ENCODE assay signal across 7 cellular contexts in the genomic region with DNA sequence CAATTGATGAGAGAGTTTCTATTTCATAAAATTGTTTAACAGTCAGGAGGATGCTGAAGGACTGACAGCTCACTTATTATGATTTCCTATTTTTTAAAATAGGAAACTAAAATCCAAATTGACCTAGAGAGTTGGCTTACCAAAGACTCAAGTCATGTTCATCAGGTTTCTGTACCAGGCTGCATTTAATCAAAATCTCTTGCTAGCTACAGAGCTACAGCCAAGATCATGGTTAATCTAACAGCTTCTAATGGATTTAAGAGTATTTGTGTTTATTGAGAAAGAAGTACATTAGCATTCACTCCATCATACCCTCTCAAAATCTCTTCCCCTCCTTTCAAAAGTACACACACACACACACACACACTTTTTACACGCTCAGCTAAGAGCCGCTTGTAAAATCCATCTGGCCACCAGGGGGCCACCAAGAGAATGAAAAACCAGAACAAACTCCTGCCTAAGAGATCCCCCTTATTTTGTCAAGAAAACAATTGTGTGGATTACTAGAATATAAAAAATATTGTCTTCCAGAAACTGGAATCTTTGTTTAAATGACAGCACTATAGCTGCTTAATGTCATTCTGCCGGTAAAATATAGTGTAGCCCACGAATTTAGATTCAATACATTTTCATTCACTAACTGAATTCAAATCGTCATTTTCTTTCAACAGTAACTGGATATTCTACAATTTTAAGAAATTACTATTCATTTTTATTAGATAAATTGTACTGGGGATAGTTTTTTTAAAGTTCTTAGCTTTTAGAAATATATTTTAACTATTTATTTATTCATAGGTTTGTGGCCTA.
A peak's percentile ranks its signal among the peaks of the same experiment; 100 is the strongest.
DNase-seq lines count a peak whose midpoint lies in the region; ATAC-seq and TF ChIP-seq lines count a peak whose summit lies in the region.

No MANE protein-coding gene starts in this region.

- no peak overlapping the region for H3K27ac Mint-ChIP-seq in activated CD4-positive, alpha-beta memory T cell treated with anti-CD3 and anti-CD28 coated beads for 36 hours

- TF ChIP-seq CTCF in GM12874 (IDR thresholded peaks at IDR 0.05; ENCODE audit: insufficient read depth, low read depth, low read length) (peak; percentile 73), dorsolateral prefrontal cortex (IDR thresholded peaks at IDR 0.05 in 54 of 56, conservative IDR thresholded peaks at IDR 0.05 in 2 of 56; ENCODE audit: low read depth in 1 of 56, partially characterized antibody in 56 of 56) (peak; percentile 71 to 91 (median 84)), lung (IDR thresholded peaks at IDR 0.05; ENCODE audit: control extremely low read depth, extremely low read depth) (peak; percentile 43)

- peaks cover 20% of the 10 kb centered on the region for H3K4me1 Mint-ChIP-seq in activated CD4-positive, alpha-beta memory T cell treated with anti-CD3 and anti-CD28 coated beads for 36 hours (ENCODE audit: low read depth)

- intact Hi-C loops in activated CD4-positive, alpha-beta memory T cell treated with anti-CD3 and anti-CD28 coated beads for 36 hours (cut with micrococcal nuclease), result loop anchor here (1.0 to 10.0 kb wide), 6 partner anchors 33 to 761 kb away; no protein-coding TSS in a partner anchor
- intact Hi-C loops in dorsolateral prefrontal cortex (cut with DNase I), result loop anchor here (5.0 to 10.0 kb wide), 4 partner anchors 187 to 761 kb away; partner anchors contain the start of gene BTG1 (in 2 of the 2)

- H3K4me3 ChIP-seq in dorsolateral prefrontal cortex (no peak overlapping the region), lung (no peak overlapping the region)

- H3K27me3 ChIP-seq in dorsolateral prefrontal cortex, result no peaks in the 10 kb centered on the region
- H3K27me3 ChIP-seq in lung (ENCODE audit: control insufficient read depth, insufficient read depth), result no peaks in the 10 kb centered on the region

- POLR2A ChIA-PET in activated CD4-positive, alpha-beta memory T cell treated with anti-CD3 and anti-CD28 coated beads for 36 hours (lab: Charles Lee), result interaction anchor here (1.1 to 2.7 kb wide), 2 partner anchors 332 to 334 kb away, joined by 4 to 9 read pairs; partner anchors contain the start of gene BTG1

- H3K4me3 Mint-ChIP-seq in activated CD4-positive, alpha-beta memory T cell treated with anti-CD3 and anti-CD28 coated beads for 36 hours, result no peak overlapping the region

- peaks cover 27% of the 10 kb centered on the region for H3K9me3 Mint-ChIP-seq in activated CD4-positive, alpha-beta memory T cell treated with anti-CD3 and anti-CD28 coated beads for 36 hours

- H3K36me3 Mint-ChIP-seq in activated CD4-positive, alpha-beta memory T cell treated with anti-CD3 and anti-CD28 coated beads for 36 hours, result peaks cover 11% of the 10 kb centered on the region

- H3K36me3 ChIP-seq in lung (ENCODE audit: control insufficient read depth in 2 of 2, insufficient read depth in 2 of 2, low read length in 2 of 2), result no peaks in the 10 kb centered on the region

- H3K27ac ChIP-seq in dorsolateral prefrontal cortex (peak overlapping the region in 1 of 59 donors; percentile 9), lung (ENCODE audit: low read depth in 1 of 2, low read length in 1 of 2) (no peak overlapping the region)

- CTCF ChIA-PET in activated CD4-positive, alpha-beta memory T cell treated with anti-CD3 and anti-CD28 coated beads for 36 hours (lab: Charles Lee), result interaction anchor here (0.5 to 4.1 kb wide), 77 partner anchors 9 to 759 kb away, joined by 3 to 31 read pairs (median 4); partner anchors contain the start of gene BTG1

- 46 to 53% methylated on average over 5 of the region's 5 CpGs for WGBS in lung, 2 donors

- no peaks in the 10 kb centered on the region for H3K4me1 ChIP-seq in lung (ENCODE audit: control insufficient read depth in 2 of 2, insufficient read depth in 2 of 2, low read length in 2 of 2)

- H3K9me3 ChIP-seq in lung (ENCODE audit: control insufficient read depth in 2 of 2, insufficient read depth in 1 of 2, low read length in 1 of 2), result no peaks in the 10 kb centered on the region

- DNase-seq in NCI-H2227 treated with DMSO at 0.1 percent for 48 hours (lab: John Stamatoyannopoulos, UW) (peak; percentile 9), dorsolateral prefrontal cortex (peak; percentile 53 to 83 (median 66)), lung (ENCODE audit: low spot score) (peak; percentile 64)
- peak; percentile 80 for DNase-seq in activated CD4-positive, alpha-beta memory T cell treated with anti-CD3 and anti-CD28 coated beads for 36 hours
- peak; percentile 79 for DNase-seq in stimulated activated CD8-positive, alpha-beta memory T cell treated with anti-CD3 and anti-CD28 coated beads, Interleukin-15, amount 100 ng/mL, for 1 hour (ENCODE audit: low read depth)

- no peaks in the 10 kb centered on the region for H3K27me3 Mint-ChIP-seq in activated CD4-positive, alpha-beta memory T cell treated with anti-CD3 and anti-CD28 coated beads for 36 hours

- ATAC-seq in HG02610 (IDR thresholded peaks at IDR 0.05; ENCODE audit: unreplicated experiment) (peak; percentile 75), lung (ENCODE audit: insufficient read depth, low FRiP score) (no peak)

Comparison
In these comparisons a context has a peak if more than half of its experiments do, and no peak if none do; other contexts are left out.
1. DNase-seq: peak in every context shown above with its lines; median percentile 80 in activated CD4-positive, alpha-beta memory T cell treated with anti-CD3 and anti-CD28 coated beads for 36 hours; 79 in stimulated activated CD8-positive, alpha-beta memory T cell treated with anti-CD3 and anti-CD28 coated beads, Interleukin-15, amount 100 ng/mL, for 1 hour; 66 in dorsolateral prefrontal cortex; 64 in lung; 9 in NCI-H2227 treated with DMSO at 0.1 percent for 48 hours.